ENCODE assay signal across 22 cellular contexts in the genomic region with DNA sequence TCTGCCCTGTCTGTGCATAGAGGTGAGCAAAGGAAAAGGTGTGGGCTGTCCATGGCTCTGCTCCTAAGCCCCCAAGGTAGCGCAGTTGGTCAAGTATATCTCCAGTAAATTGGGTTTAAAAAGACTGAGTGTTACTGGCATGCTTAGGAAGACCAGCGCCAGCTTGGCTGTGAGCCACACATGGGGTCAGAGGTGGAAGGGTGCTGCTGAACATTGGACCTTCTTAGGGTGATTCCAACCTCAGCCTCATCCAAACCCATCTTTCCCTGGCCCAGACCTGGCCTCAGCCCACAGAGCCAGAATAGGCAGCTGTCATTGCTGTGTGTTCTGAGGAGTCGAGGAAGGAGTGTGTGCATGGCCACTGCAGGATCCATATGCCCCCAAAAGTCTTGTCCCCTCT. TPM values are rescaled to one million over a fixed set of nuclear protein-coding genes. Genes with fewer than 3 reads are reported as not detected.
DNase-seq lines count a peak whose midpoint lies in the region; ATAC-seq and FAIRE-seq lines count a peak whose summit lies in the region.
"Had no signal": no experiment of that assay in that cellular context is flagged by ENCODE, and none has a peak within 500 bp of the region (broad histone marks: within the 10 kb centered on the region; RNA-seq: fewer than 3 reads in every experiment).

No MANE protein-coding gene starts in this region.

- ATAC-seq in T-helper 17 cell (no peak), left lobe of liver (peak; percentile 70), HG03469 (IDR thresholded peaks at IDR 0.05; ENCODE audit: unreplicated experiment) (no peak)
- ATAC-seq: CD8-positive, alpha-beta T cell had no signal

- H3K4me1 Mint-ChIP-seq in T-helper 17 cell = peaks cover 37% of the 10 kb centered on the region
- H3K4me1 Mint-ChIP-seq in CD4-positive, alpha-beta memory T cell = peaks cover 16 to 37% (median 28%) of the 10 kb centered on the region in 4 donors

- DNase-seq in T-helper 17 cell (no peak), left lobe of liver (ENCODE audit: low spot score) (peak; percentile 85), small intestine (peak; percentile 63), AG08396 (ENCODE audit: low spot score) (no peak)
- DNase-seq in CD4-positive, alpha-beta memory T cell = no peak
- DNase-seq: 8988T; BE2C; C1 segment of cervical spinal cord; Caco-2; Calu3; CD4-positive, CD25-positive, alpha-beta regulatory T cell; CD8-positive, alpha-beta T cell; DMS79 treated with DMSO at 0.1 percent for 48 hours; GF-D8 had no signal

- no peaks in the 10 kb centered on the region for H3K27me3 ChIP-seq in small intestine (ENCODE audit: control insufficient read depth in 2 of 2, insufficient read depth in 2 of 2, low read length in 2 of 2)
- no peaks in the 10 kb centered on the region for H3K27me3 ChIP-seq in CD4-positive, alpha-beta memory T cell (ENCODE audit: insufficient read depth, low read length)
- H3K27me3 ChIP-seq: BE2C, BLaER1 had no signal

- no peaks in the 10 kb centered on the region for H3K9me3 Mint-ChIP-seq in CD4-positive, alpha-beta memory T cell
- H3K9me3 Mint-ChIP-seq: CD14-positive monocyte; CD8-positive, alpha-beta T cell had no signal

- no peak for FAIRE-seq in small intestine (lab: Jason Lieb, UNC)
- FAIRE-seq: A204.1, D721Med, G401.6, GM12891, GM19239 had no signal

- H3K4me3 Mint-ChIP-seq in T-helper 17 cell = no peak overlapping the region
- H3K4me3 Mint-ChIP-seq in CD4-positive, alpha-beta memory T cell = no peak overlapping the region
- H3K4me3 Mint-ChIP-seq: CD14-positive monocyte; CD4-positive, CD25-positive, alpha-beta regulatory T cell; CD8-positive, alpha-beta T cell had no signal

- CTCF ChIA-PET in CD4-positive, alpha-beta memory T cell (lab: Charles Lee; ENCODE audit: partially characterized antibody) = no interaction called here

- intact Hi-C loops in CD4-positive, alpha-beta memory T cell (cut with micrococcal nuclease) = no loop called here

- H3K27ac ChIP-seq in small intestine (ENCODE audit: low read depth in 1 of 2, low read length in 1 of 2) = no peak overlapping the region
- no peak overlapping the region for H3K27ac ChIP-seq in CD4-positive, alpha-beta memory T cell (ENCODE audit: low read depth, low read length)
- H3K27ac ChIP-seq: BLaER1 had no signal

- no peak overlapping the region for H3K4me3 ChIP-seq in small intestine (ENCODE audit: low read depth in 1 of 2, low read length in 2 of 2)
- no peak overlapping the region for H3K4me3 ChIP-seq in CD4-positive, alpha-beta memory T cell (ENCODE audit: low read length in 2 of 2)
- H3K4me3 ChIP-seq: BLaER1 had no signal

- peak overlapping the region; percentile 71 for H3K27ac Mint-ChIP-seq in T-helper 17 cell
- no peak overlapping the region for H3K27ac Mint-ChIP-seq in CD4-positive, alpha-beta memory T cell
- H3K27ac Mint-ChIP-seq: CD4-positive, CD25-positive, alpha-beta regulatory T cell; CD8-positive, alpha-beta T cell had no signal

- no peaks in the 10 kb centered on the region for H3K9me3 ChIP-seq in T-helper 17 cell (ENCODE audit: control insufficient read depth, low read length, poor library complexity, severe bottlenecking)
- no peaks in the 10 kb centered on the region for H3K9me3 ChIP-seq in small intestine (ENCODE audit: control insufficient read depth, low read depth)
- H3K9me3 ChIP-seq in CD4-positive, alpha-beta memory T cell (ENCODE audit: control insufficient read depth in 1 of 2, low read length in 2 of 2) = no peaks in the 10 kb centered on the region
- H3K9me3 ChIP-seq: BE2C, BLaER1, Caco-2 had no signal

- POLR2A ChIA-PET in CD4-positive, alpha-beta memory T cell (lab: Charles Lee; ENCODE audit: partially characterized antibody) = interaction anchor here (2.6 kb wide), 1 partner anchor 25 kb away, joined by 6 read pairs; no protein-coding TSS in a partner anchor

- WGBS in small intestine, 3 donors = 52 to 78% (median 63%) methylated on average over 3 of the region's 3 CpGs

- H3K36me3 ChIP-seq in small intestine (ENCODE audit: control insufficient read depth in 2 of 2, insufficient read depth in 2 of 2, low read length in 2 of 2) = peaks cover 0 to 12% of the 10 kb centered on the region in 2 donors
- no peaks in the 10 kb centered on the region for H3K36me3 ChIP-seq in CD4-positive, alpha-beta memory T cell (ENCODE audit: insufficient read depth, low read length)
- H3K36me3 ChIP-seq: BE2C, BLaER1 had no signal

- peaks cover 0 to 11% of the 10 kb centered on the region in 2 donors for H3K4me1 ChIP-seq in small intestine (ENCODE audit: control insufficient read depth in 2 of 2, insufficient read depth in 1 of 2, low read depth in 1 of 2, low read length in 1 of 2)
- H3K4me1 ChIP-seq in CD4-positive, alpha-beta memory T cell (ENCODE audit: insufficient read depth, low read length) = peaks cover 34% of the 10 kb centered on the region
- H3K4me1 ChIP-seq: BE2C had no signal

- H3K36me3 Mint-ChIP-seq in T-helper 17 cell (ENCODE audit: low read depth) = peaks cover 7% of the 10 kb centered on the region
- H3K36me3 Mint-ChIP-seq in CD4-positive, alpha-beta memory T cell = no peaks in the 10 kb centered on the region
- H3K36me3 Mint-ChIP-seq: CD14-positive monocyte; CD4-positive, CD25-positive, alpha-beta regulatory T cell had no signal

- H3K27me3 Mint-ChIP-seq in T-helper 17 cell = no peaks in the 10 kb centered on the region
- H3K27me3 Mint-ChIP-seq in CD4-positive, alpha-beta memory T cell = peaks cover 0 to 2% of the 10 kb centered on the region in 2 donors

RNA-seq across cellular contexts. Expression of a gene that starts 5.6 kb away (rescaled TPM):
- total RNA-seq in T-helper 17 cell (10 to 100 TPM; 10.1 to 12.4 TPM), left lobe of liver (2.5 TPM)
- polyA plus RNA-seq in small intestine = 10 to 100 TPM; 31.3 to 59.3 (median 41.4) TPM
- 1 to 10 TPM; 1.5 to 2.4 TPM for total RNA-seq in CD4-positive, alpha-beta memory T cell
- 1 to 10 TPM in 1 of 2 donors, under 1 TPM in 1; 0.65 to 1.6 TPM for polyA plus RNA-seq in CD4-positive, alpha-beta memory T cell
- polyA plus RNA-seq: CD14-positive monocyte had no signal

RNA-seq across cellular contexts. Expression of a gene that starts 8.6 kb away (rescaled TPM):
- total RNA-seq in T-helper 17 cell = under 1 TPM; 0.47 to 0.92 TPM
- total RNA-seq in left lobe of liver = 52.2 TPM
- polyA plus RNA-seq in small intestine = 10 to 100 TPM; 35.7 to 96.2 (median 45.0) TPM
- under 1 TPM; 0.61 to 0.81 TPM for total RNA-seq in CD4-positive, alpha-beta memory T cell
- 1 to 10 TPM; 5.9 to 8.4 TPM for polyA plus RNA-seq in CD4-positive, alpha-beta memory T cell

RNA-seq across cellular contexts. Expression of a gene that starts 17.9 kb away (rescaled TPM):
- 10 to 100 TPM; 15.4 to 17.8 TPM for total RNA-seq in T-helper 17 cell
- 21.4 TPM for total RNA-seq in left lobe of liver
- 10 to 100 TPM; 49.0 to 56.8 (median 54.9) TPM for polyA plus RNA-seq in small intestine
- 10 to 100 TPM; 26.5 to 29.1 TPM for total RNA-seq in CD4-positive, alpha-beta memory T cell
- 10 to 100 TPM; 40.8 to 48.3 TPM for polyA plus RNA-seq in CD4-positive, alpha-beta memory T cell

RNA-seq across cellular contexts. Expression of a gene that starts 25.3 kb away (rescaled TPM):
- 10 to 100 TPM; 15.5 to 20.0 TPM for total RNA-seq in T-helper 17 cell
- 41.0 TPM for total RNA-seq in left lobe of liver
- 10 to 100 TPM; 16.2 to 34.3 (median 30.0) TPM for polyA plus RNA-seq in small intestine
- total RNA-seq in CD4-positive, alpha-beta memory T cell = 10 to 100 TPM; 47.7 to 58.2 TPM
- polyA plus RNA-seq in CD4-positive, alpha-beta memory T cell = 10 to 100 TPM; 17.3 to 28.2 TPM

RNA-seq across cellular contexts. Expression of a gene that starts 28.2 kb away (rescaled TPM):
- not detected for total RNA-seq in T-helper 17 cell
- 0.83 TPM for total RNA-seq in left lobe of liver
- polyA plus RNA-seq in small intestine = 100 to 1,000 TPM in 2 of 3 donors, 10 to 100 TPM in 1; 62.5 to 748 (median 557) TPM
- not detected for total RNA-seq in CD4-positive, alpha-beta memory T cell
- not detected for polyA plus RNA-seq in CD4-positive, alpha-beta memory T cell
- total RNA-seq: CD4-positive, CD25-positive, alpha-beta regulatory T cell; CD8-positive, alpha-beta T cell had no signal
- polyA plus RNA-seq: CD14-positive monocyte; CD4-positive, CD25-positive, alpha-beta regulatory T cell had no signal

Comparison
In these comparisons a context has a peak if more than half of its experiments do, and no peak if none do; other contexts are left out.
1. DNase-seq: peak in left lobe of liver (single experiment) and small intestine (single experiment); none in T-helper 17 cell (0 of 3), AG08396 (single experiment) and CD4-positive, alpha-beta memory T cell (0 of 5).
2. RNA of a gene that starts 8.6 kb away (total RNA-seq): 52.2 TPM in left lobe of liver (single experiment); 0.47 to 0.92 TPM in T-helper 17 cell and 0.61 to 0.81 TPM in CD4-positive, alpha-beta memory T cell; every median in the first group is over 10 times any median in the second.